14 cellular contexts compared by ENCODE assay signal in genomic region chrX:148632444-148632843, GRCh38.
DNase-seq lines count a peak whose midpoint lies in the region; ATAC-seq and TF ChIP-seq lines count a peak whose summit lies in the region.
"Had no signal": no experiment of that assay in that cellular context is flagged by ENCODE, and none has a peak within 500 bp of the region (broad histone marks: within the 10 kb centered on the region; RNA-seq: fewer than 3 reads in every experiment).

No MANE protein-coding gene starts in this region.

- peak overlapping the region; percentile 23; the same call in 1 of the 2 replicates for H3K27ac ChIP-seq in VCaP

- DNase-seq in foreskin melanocyte (peak; percentile 19), progenitor cell of endocrine pancreas (ENCODE audit: low spot score, unreplicated experiment) (no peak), T-helper 2 cell (no peak), dedifferentiated amniotic fluid mesenchymal stem cell (ENCODE audit: extremely low spot score) (no peak)
- DNase-seq: CD8-positive, alpha-beta T cell; COR-L47; DMS53; GF-D8; GOT3; H9 had no signal

- no peaks in the 10 kb centered on the region for H3K27me3 Mint-ChIP-seq in progenitor cell of endocrine pancreas

- ATAC-seq in GM19023 (IDR thresholded peaks at IDR 0.05; ENCODE audit: unreplicated experiment) = no peak
- no peak for ATAC-seq in GM18868 (IDR thresholded peaks at IDR 0.05; ENCODE audit: unreplicated experiment)
- ATAC-seq: CD8-positive, alpha-beta T cell had no signal

- no peaks in the 10 kb centered on the region for H3K36me3 Mint-ChIP-seq in progenitor cell of endocrine pancreas (ENCODE audit: insufficient read depth)
- H3K36me3 Mint-ChIP-seq: CD14-positive monocyte; CD8-positive, alpha-beta T cell had no signal

- H3K4me3 Mint-ChIP-seq in progenitor cell of endocrine pancreas (ENCODE audit: low read depth) = no peak overlapping the region
- H3K4me3 Mint-ChIP-seq: CD14-positive monocyte; CD8-positive, alpha-beta T cell; H9 had no signal

- peaks cover 4% of the 10 kb centered on the region for H3K4me1 Mint-ChIP-seq in progenitor cell of endocrine pancreas (ENCODE audit: low read depth)
- H3K4me1 Mint-ChIP-seq: CD14-positive monocyte, H9 had no signal

- H3K9me3 Mint-ChIP-seq in progenitor cell of endocrine pancreas (ENCODE audit: low read depth) = peaks cover 13% of the 10 kb centered on the region
- H3K9me3 Mint-ChIP-seq: CD14-positive monocyte; CD8-positive, alpha-beta T cell had no signal

- no peak for TF ChIP-seq CTCF in VCaP (conservative IDR thresholded peaks at IDR 0.05)
- no peak for TF ChIP-seq CTCF in progenitor cell of endocrine pancreas (IDR thresholded peaks at IDR 0.05; ENCODE audit: unreplicated experiment)

- peak overlapping the region; percentile 70 for H3K27ac Mint-ChIP-seq in progenitor cell of endocrine pancreas
- H3K27ac Mint-ChIP-seq: CD8-positive, alpha-beta T cell; H9 had no signal
